In genomic region chr2:161085041-161085598, GRCh38 we compare ENCODE assay signal across 13 cellular contexts.
DNase-seq lines count a peak whose midpoint lies in the region; ATAC-seq, FAIRE-seq and TF ChIP-seq lines count a peak whose summit lies in the region.
"Had no signal": no experiment of that assay in that cellular context is flagged by ENCODE, and none has a peak within 500 bp of the region (broad histone marks: within the 10 kb centered on the region; RNA-seq: fewer than 3 reads in every experiment).

No MANE protein-coding gene starts in this region.

- intact Hi-C loops in K562 (cut with micrococcal nuclease): no loop called here

- peak; percentile 26 for DNase-seq in COR-L47 (lab: John Stamatoyannopoulos, UW)
- peak; percentile 19 for DNase-seq in ELR (ENCODE audit: low read depth)
- DNase-seq in SJSA1 (ENCODE audit: low read depth in 1 of 2, low spot score in 2 of 2): peak; percentile 77 to 91
- DNase-seq in K562 (ENCODE audit: extremely low read depth in 1 of 4, low spot score in 3 of 4): peak in 1 of 4 experiments; percentile 23
- no peak for DNase-seq in GM20000 (ENCODE audit: low spot score)
- no peak for DNase-seq in effector CD4-positive, alpha-beta T cell
- DNase-seq: activated CD8-positive, alpha-beta memory T cell treated with anti-CD3 and anti-CD28 coated beads, Interleukin-2, amount 50 U/mL, for 4 hours; C1 segment of cervical spinal cord; lower lobe of right lung had no signal

- H3K4me3 ChIP-seq in SJSA1: no peak overlapping the region
- H3K4me3 ChIP-seq in K562: no peak overlapping the region
- H3K4me3 ChIP-seq: lower lobe of right lung, SK-N-MC, suprapubic skin had no signal

- BruUV-seq in K562 (replicated peaks; lab: Mats Ljungman, UMichigan): no TSS peak

- no peaks in the 10 kb centered on the region for H3K36me3 ChIP-seq in SJSA1
- H3K36me3 ChIP-seq in K562 (ENCODE audit: control insufficient read depth, insufficient read depth, low read length): no peaks in the 10 kb centered on the region
- H3K36me3 ChIP-seq: lower lobe of right lung, suprapubic skin had no signal

- no peak for TF ChIP-seq EP300 in K562 (IDR thresholded peaks at IDR 0.05; ENCODE audit: low read length)

- no peak overlapping the region for H3K4me2 ChIP-seq in K562 (ENCODE audit: insufficient read depth, low read length)

- POLR2A ChIA-PET in K562 (lab: Yijun Ruan, JAX): interaction anchor here (0.6 to 0.9 kb wide), 3 partner anchors 8 to 23 kb away, joined by 3 read pairs; no protein-coding TSS in a partner anchor

- no peaks in the 10 kb centered on the region for H3K9me1 ChIP-seq in K562 (ENCODE audit: control insufficient read depth, insufficient read depth, low read length)

- CTCF ChIA-PET in K562 (lab: Yijun Ruan, JAX; ENCODE audit: low intra/inter-chr PET ratio): no interaction called here

- H4K20me1 ChIP-seq in K562 (replicated peaks; ENCODE audit: control insufficient read depth, insufficient read depth, low read length): no peaks in the 10 kb centered on the region

- TF ChIP-seq RAD21 in K562 (CRISPR knock-in tag; conservative IDR thresholded peaks at IDR 0.05 in 1 of 2, IDR thresholded peaks at IDR 0.05 in 1 of 2): no peak

- ATAC-seq in K562 (peak; percentile 78), HG03025 (IDR thresholded peaks at IDR 0.05; ENCODE audit: low FRiP score, unreplicated experiment) (no peak), HG03108 (IDR thresholded peaks at IDR 0.05; ENCODE audit: unreplicated experiment) (no peak)
- ATAC-seq: lower lobe of right lung had no signal

- no peak overlapping the region for H3K9ac ChIP-seq in K562 (ENCODE audit: insufficient read depth in 1 of 2, low read depth in 2 of 2, low read length in 2 of 2)

- no peak for TF ChIP-seq POLR2A in K562 (conservative IDR thresholded peaks at IDR 0.05)

- H2AFZ ChIP-seq in K562 (ENCODE audit: low read depth, low read length): peak overlapping the region; percentile 26; the same call in 1 of the 2 replicates

- in situ Hi-C loops in K562 (cut with MboI): no loop called here

- H3K27ac ChIP-seq in SJSA1 (peak overlapping the region; percentile 63), K562 (ENCODE audit: extremely low read depth, low read depth, low read length) (no peak overlapping the region)
- H3K27ac ChIP-seq: lower lobe of right lung, SK-N-MC, suprapubic skin had no signal

- H3K9me3 ChIP-seq in SJSA1 (replicated peaks) (0 out of 2 replicates have a peak, but pooled peaks cover 3% of the 10 kb centered on the region), K562 (replicated peaks; ENCODE audit: control insufficient read depth, insufficient read depth, low read depth, low read length) (no peaks in the 10 kb centered on the region)
- H3K9me3 ChIP-seq: lower lobe of right lung, suprapubic skin had no signal

- H3K79me2 ChIP-seq in K562 (ENCODE audit: control insufficient read depth, insufficient read depth, low read length): no peaks in the 10 kb centered on the region

- H3K4me1 ChIP-seq in SJSA1 (replicated peaks) (peaks cover 15% of the 10 kb centered on the region), K562 (replicated peaks in 1 of 2; ENCODE audit: control insufficient read depth in 2 of 2, insufficient read depth in 2 of 2, low read length in 2 of 2) (no peaks in the 10 kb centered on the region)
- H3K4me1 ChIP-seq: lower lobe of right lung, suprapubic skin had no signal

- 3% methylated on average over 4 of the region's 4 CpGs for WGBS in K562 (ENCODE audit: insufficient coverage, low coverage, missing lambda C conversion rate)

- no peak for FAIRE-seq in K562 (lab: Jason Lieb, UNC)

- H3K27me3 ChIP-seq in SJSA1 (replicated peaks): no peaks in the 10 kb centered on the region
- no peaks in the 10 kb centered on the region for H3K27me3 ChIP-seq in K562 (ENCODE audit: control insufficient read depth in 2 of 2, insufficient read depth in 2 of 2, low read length in 2 of 2)
- H3K27me3 ChIP-seq: suprapubic skin had no signal

- TF ChIP-seq CTCF in K562 (IDR thresholded peaks at IDR 0.05 in 2 of 3, conservative IDR thresholded peaks at IDR 0.05 in 1 of 3; ENCODE audit: insufficient read depth in 2 of 3, low read depth in 1 of 3, low read length in 3 of 3): no peak
- TF ChIP-seq CTCF in GM20000 (IDR thresholded peaks at IDR 0.05; ENCODE audit: extremely low read depth, missing control alignments): no peak

TF ChIP-seq in K562, 482 proteins besides CTCF, POLR2A, EP300 and RAD21:
- TF ChIP-seq HDAC3 (IDR thresholded peaks at IDR 0.05; ENCODE audit: borderline replicate concordance, partially characterized antibody): no peak
- TF ChIP-seq TOE1 (IDR thresholded peaks at IDR 0.05; ENCODE audit: borderline replicate concordance): peak; percentile 55; the same call in 1 of the 2 replicates
- no peak for TF ChIP-seq TOE1 (CRISPR knock-in tag; IDR thresholded peaks at IDR 0.05; ENCODE audit: borderline replicate concordance, low read depth)
- TF ChIP-seq U2AF2 (optimal IDR thresholded peaks at IDR 0.05; ENCODE audit: low read depth, low read length): no peak
- TF ChIP-seq NFYB (IDR thresholded peaks at IDR 0.05; ENCODE audit: extremely low read depth, insufficient read length): peak; percentile 47
- peak; percentile 71 for TF ChIP-seq USF2 (CRISPR knock-in tag; IDR thresholded peaks at IDR 0.05)
- TF ChIP-seq ZNF121 (CRISPR knock-in tag; conservative IDR thresholded peaks at IDR 0.05): no peak
- TF ChIP-seq TFE3 (CRISPR knock-in tag; IDR thresholded peaks at IDR 0.05): peak; percentile 96
- TF ChIP-seq RAD51 (IDR thresholded peaks at IDR 0.05; ENCODE audit: borderline replicate concordance, low read depth): peak; percentile 53; the same call in 1 of the 2 replicates

Comparison
In these comparisons a context has a peak if more than half of its experiments do, and no peak if none do; other contexts are left out.
1. DNase-seq: peak in COR-L47 (single experiment), ELR (single experiment) and SJSA1 (2 of 2); none in GM20000 (single experiment) and effector CD4-positive, alpha-beta T cell (single experiment).